Comparison of ENCODE assay signal across 13 cellular contexts in the genomic region with DNA sequence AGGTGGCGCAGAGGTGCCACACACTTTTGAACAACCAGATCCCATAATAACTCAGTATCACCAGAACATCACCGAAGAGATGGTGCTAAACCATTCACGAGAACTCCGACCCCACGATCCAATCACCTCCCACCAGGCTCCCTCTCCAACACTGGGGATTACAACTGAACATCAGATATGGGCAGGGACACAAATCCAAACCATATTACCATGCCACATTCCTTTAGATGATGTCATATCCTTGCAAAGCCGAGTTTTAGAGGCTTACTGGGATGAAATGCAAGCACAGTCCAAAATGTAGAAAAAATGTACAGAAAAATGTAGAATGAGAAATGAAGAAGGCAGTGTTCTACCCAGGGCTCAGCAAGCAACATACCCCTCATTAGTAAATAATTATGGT.
DNase-seq lines count a peak whose midpoint lies in the region; ATAC-seq, FAIRE-seq and TF ChIP-seq lines count a peak whose summit lies in the region.
"Had no signal": no experiment of that assay in that cellular context is flagged by ENCODE, and none has a peak within 500 bp of the region (broad histone marks: within the 10 kb centered on the region; RNA-seq: fewer than 3 reads in every experiment).

No MANE protein-coding gene starts in this region.

- no peaks in the 10 kb centered on the region for H3K79me1 ChIP-seq in mesendoderm (ENCODE audit: low read length)

- no peak for FAIRE-seq in GM19239 (lab: Jason Lieb, UNC)

- H3K27ac ChIP-seq in mesendoderm (ENCODE audit: low read depth, low read length), result no peak overlapping the region
- H3K27ac ChIP-seq: C4-2B, gastroesophageal sphincter, Peyer's patch had no signal

- H3K18ac ChIP-seq in mesendoderm (ENCODE audit: low read length), result no peak overlapping the region

- no peak overlapping the region for H2BK5ac ChIP-seq in mesendoderm (ENCODE audit: low read length)

- H3K4me2 ChIP-seq in mesendoderm (ENCODE audit: low read length), result no peak overlapping the region

- no peak overlapping the region for H2BK120ac ChIP-seq in mesendoderm (ENCODE audit: low read depth, low read length)

- no peak overlapping the region for H2AK5ac ChIP-seq in mesendoderm (ENCODE audit: low read length)

- no peak overlapping the region for H4K8ac ChIP-seq in mesendoderm (ENCODE audit: low read depth, low read length)

- no peak overlapping the region for H2BK15ac ChIP-seq in mesendoderm (replicated peaks; ENCODE audit: low read depth)

- no peak for TF ChIP-seq CTCF in AG09309 (IDR thresholded peaks at IDR 0.05; ENCODE audit: control insufficient read depth, insufficient read depth, low read depth, low read length, missing control alignments)
- TF ChIP-seq CTCF in cardiac fibroblast (IDR thresholded peaks at IDR 0.05; ENCODE audit: low read depth, low read length), result no peak
- TF ChIP-seq CTCF in omental fat pad (IDR thresholded peaks at IDR 0.05), result no peak

- no peaks in the 10 kb centered on the region for H3K4me1 ChIP-seq in mesendoderm (ENCODE audit: control insufficient read depth, low read depth, low read length)
- H3K4me1 ChIP-seq: gastroesophageal sphincter, Peyer's patch had no signal

- no peaks in the 10 kb centered on the region for H3K36me3 ChIP-seq in mesendoderm (ENCODE audit: control insufficient read depth, insufficient read depth, low read length)
- H3K36me3 ChIP-seq: gastroesophageal sphincter, Peyer's patch had no signal

- H3K9ac ChIP-seq in mesendoderm (ENCODE audit: low read length), result no peak overlapping the region

- WGBS in mesendoderm (ENCODE audit: extremely low coverage, insufficient coverage, low lambda C conversion rate), result no CpG with 5 or more reads among the region's 6 CpGs

- no peak overlapping the region for H3K4ac ChIP-seq in mesendoderm (ENCODE audit: low read depth, low read length)

- no peak for ATAC-seq in omental fat pad (ENCODE audit: low FRiP score)
- ATAC-seq: gastroesophageal sphincter had no signal

- peak; percentile 41 for DNase-seq in AG09309 (ENCODE audit: low read depth)
- DNase-seq in LHCN-M2 (ENCODE audit: low read depth), result peak; percentile 78
- peak; percentile 67 to 91 for DNase-seq in cardiac fibroblast (ENCODE audit: low read depth in 2 of 2)
- peak; percentile 21 for DNase-seq in mesendoderm
- DNase-seq in omental fat pad (ENCODE audit: low spot score), result no peak
- DNase-seq in SKM-1 (lab: John Stamatoyannopoulos, UW; ENCODE audit: unreplicated experiment), result no peak
- DNase-seq in GM19239 (ENCODE audit: insufficient read length, low spot score), result no peak
- DNase-seq in pons (ENCODE audit: low spot score), result no peak
- DNase-seq: MM.1S, Peyer's patch, posterior cingulate gyrus had no signal

- H3K23ac ChIP-seq in mesendoderm (ENCODE audit: low read length), result no peak overlapping the region

- no peaks in the 10 kb centered on the region for H3K27me3 ChIP-seq in mesendoderm (ENCODE audit: insufficient read depth, low read length, poor library complexity)
- H3K27me3 ChIP-seq: gastroesophageal sphincter, Peyer's patch had no signal

- no peaks in the 10 kb centered on the region for H3K79me2 ChIP-seq in mesendoderm (ENCODE audit: control insufficient read depth, insufficient read depth, low read length)

- H3K4me3 ChIP-seq in AG09309 (ENCODE audit: control insufficient read depth, low read depth, low read length) (no peak overlapping the region), cardiac fibroblast (replicated peaks in 1 of 2; ENCODE audit: low read depth in 2 of 2, low read length in 2 of 2) (no peak overlapping the region), mesendoderm (ENCODE audit: low read length) (no peak overlapping the region)
- H3K4me3 ChIP-seq: gastroesophageal sphincter, Peyer's patch had no signal

- H4K5ac ChIP-seq in mesendoderm (ENCODE audit: low read length), result no peak overlapping the region

- H3K56ac ChIP-seq in mesendoderm (ENCODE audit: low read length), result no peak overlapping the region

Comparison
In these comparisons a context has a peak if more than half of its experiments do, and no peak if none do; other contexts are left out.
1. DNase-seq: peak in AG09309 (single experiment), LHCN-M2 (single experiment), cardiac fibroblast (2 of 2) and mesendoderm (single experiment); none in omental fat pad (single experiment), SKM-1 (single experiment), GM19239 (single experiment) and pons (single experiment).